1 cellular context compared by ENCODE assay signal in genomic region chr6:36662827-36663256, GRCh38.
A peak's percentile ranks its signal among the peaks of the same experiment; 100 is the strongest.
TF ChIP-seq lines count a peak whose summit lies in the region.

No MANE protein-coding gene starts in this region.

TF ChIP-seq in K562, 482 proteins besides CTCF, POLR2A, EP300 and RAD21:
- no peak for TF ChIP-seq TBL1XR1 (IDR thresholded peaks at IDR 0.05; ENCODE audit: low read length in 2 of 2)
- TF ChIP-seq TEAD4 (IDR thresholded peaks at IDR 0.05; ENCODE audit: low read length) = no peak
- TF ChIP-seq TEAD4 (CRISPR knock-in tag; IDR thresholded peaks at IDR 0.05; ENCODE audit: borderline replicate concordance) = peak; percentile 56; the same call in 1 of the 2 replicates
- TF ChIP-seq CEBPB (tag; IDR thresholded peaks at IDR 0.05) = peak; percentile 79
- TF ChIP-seq LCOR (CRISPR knock-in tag; IDR thresholded peaks at IDR 0.05) = no peak
- TF ChIP-seq TEAD1 (CRISPR knock-in tag; IDR thresholded peaks at IDR 0.05) = 0 out of 4 replicates have a peak, but pooled peaks of 1 of the 2 experiments have one; percentile 45
- TF ChIP-seq TAF7 (tag; IDR thresholded peaks at IDR 0.05) = no peak
- no peak for TF ChIP-seq CEBPG (CRISPR knock-in tag; IDR thresholded peaks at IDR 0.05)
- TF ChIP-seq CEBPG (tag; conservative IDR thresholded peaks at IDR 0.05 in 1 of 2, IDR thresholded peaks at IDR 0.05 in 1 of 2) = peak; percentile 26 to 62; a peak in 3 of 4 replicates
- no peak for TF ChIP-seq BCL6 (CRISPR knock-in tag; IDR thresholded peaks at IDR 0.05)
